ENCODE assay signal across 9 cellular contexts in genomic region chr3:53709856-53710674, GRCh38.
DNase-seq lines count a peak whose midpoint lies in the region; ATAC-seq, FAIRE-seq and TF ChIP-seq lines count a peak whose summit lies in the region.
"Had no signal": no experiment of that assay in that cellular context is flagged by ENCODE, and none has a peak within 500 bp of the region (broad histone marks: within the 10 kb centered on the region; RNA-seq: fewer than 3 reads in every experiment).

No MANE protein-coding gene starts in this region.

- H3K27ac ChIP-seq in PC-3 (ENCODE audit: low read length) (no peak overlapping the region), neural cell (ENCODE audit: low read length) (no peak overlapping the region), stomach (no peak overlapping the region)

- H3K4me3 Mint-ChIP-seq in activated T-cell treated with anti-CD3 and anti-CD28 coated beads, Interleukin-2, amount 50 U/mL, for 72 hours = no peak overlapping the region
- H3K4me3 Mint-ChIP-seq: stimulated activated naive CD8-positive, alpha-beta T cell treated with anti-CD3 and anti-CD28 coated beads, Interleukin-15, Interleukin-2, amounts not matched to agents 100 ng/mL and 50 ng/mL, for 24 hours had no signal

- no peaks in the 10 kb centered on the region for H3K36me3 Mint-ChIP-seq in activated T-cell treated with anti-CD3 and anti-CD28 coated beads, Interleukin-2, amount 50 U/mL, for 72 hours (ENCODE audit: insufficient read depth in 2 of 2)

- peak; percentile 6 for FAIRE-seq in A204.1 (lab: Jason Lieb, UNC)

- H3K4me2 ChIP-seq in PC-3 (ENCODE audit: low read length) = peak overlapping the region; percentile 17; the same call in 1 of the 2 replicates
- no peak overlapping the region for H3K4me2 ChIP-seq in neural cell (ENCODE audit: low read length)

- ATAC-seq in GM18511 (IDR thresholded peaks at IDR 0.05; ENCODE audit: unreplicated experiment) = peak; percentile 71
- peak; percentile 97 for ATAC-seq in PC-3
- ATAC-seq in activated T-cell treated with anti-CD3 and anti-CD28 coated beads, Interleukin-2, amount 50 U/mL, for 72 hours (replicated peaks in 1 of 2) = peak; percentile 79 to 80

- no peak overlapping the region for H3K9ac ChIP-seq in PC-3 (ENCODE audit: low read length)
- H3K9ac ChIP-seq in neural cell (ENCODE audit: low read length) = no peak overlapping the region

- no TSS peak for BruUV-seq in PC-3 (replicated peaks; lab: Mats Ljungman, UMichigan)

- H3K27me3 ChIP-seq in PC-3 (ENCODE audit: low read length) (peaks cover 45% of the 10 kb centered on the region), neural cell (ENCODE audit: insufficient read depth, low read depth, low read length) (no peaks in the 10 kb centered on the region), stomach (no peaks in the 10 kb centered on the region)

- H3K4me3 ChIP-seq in PC-3 (ENCODE audit: low read length) (no peak overlapping the region), fibroblast of pulmonary artery (replicated peaks; ENCODE audit: low read depth, low read length) (no peak overlapping the region), neural cell (ENCODE audit: low read length) (no peak overlapping the region), stomach (no peak overlapping the region)

- TF ChIP-seq EP300 in neural cell (conservative IDR thresholded peaks at IDR 0.05; ENCODE audit: poor library complexity, severe bottlenecking) = no peak
- TF ChIP-seq EP300 in stomach (IDR thresholded peaks at IDR 0.05) = no peak

- CTCF ChIA-PET in PC-3 (lab: Charles Lee) = no interaction called here

- peak overlapping the region; percentile 29; the same call in 1 of the 2 replicates for H2AFZ ChIP-seq in PC-3 (ENCODE audit: low read length)
- H2AFZ ChIP-seq in neural cell (ENCODE audit: low read depth, low read length) = no peak overlapping the region

- H3K9me3 ChIP-seq in PC-3 (ENCODE audit: low read length) (no peaks in the 10 kb centered on the region), neural cell (ENCODE audit: low read length) (no peaks in the 10 kb centered on the region), stomach (no peaks in the 10 kb centered on the region)

- TF ChIP-seq CTCF in PC-3 (conservative IDR thresholded peaks at IDR 0.05; ENCODE audit: low read depth, low read length) (peak; percentile 90), fibroblast of pulmonary artery (IDR thresholded peaks at IDR 0.05; ENCODE audit: low read length, missing control alignments) (peak; percentile 77), neural cell (IDR thresholded peaks at IDR 0.05; ENCODE audit: poor library complexity, severe bottlenecking) (peak; percentile 94), stomach (IDR thresholded peaks at IDR 0.05) (peak in 5 of 7 experiments; percentile 64 to 84 (median 66))

- no peaks in the 10 kb centered on the region for H3F3A ChIP-seq in PC-3 (ENCODE audit: low read length, unreplicated experiment)
- H3F3A ChIP-seq in neural cell (ENCODE audit: insufficient read depth, low read length, poor library complexity, severe bottlenecking) = no peaks in the 10 kb centered on the region

- H3K36me3 ChIP-seq in PC-3 (ENCODE audit: low read depth, low read length) = no peaks in the 10 kb centered on the region
- no peaks in the 10 kb centered on the region for H3K36me3 ChIP-seq in neural cell (ENCODE audit: insufficient read depth, low read length)
- no peaks in the 10 kb centered on the region for H3K36me3 ChIP-seq in stomach

- H3K79me2 ChIP-seq in PC-3 (ENCODE audit: low read length) = no peaks in the 10 kb centered on the region
- H3K79me2 ChIP-seq in neural cell (replicated peaks; ENCODE audit: insufficient read depth, low read length) = no peaks in the 10 kb centered on the region

- H3K4me1 Mint-ChIP-seq in activated T-cell treated with anti-CD3 and anti-CD28 coated beads, Interleukin-2, amount 50 U/mL, for 72 hours (ENCODE audit: low read depth) = peaks cover 9% of the 10 kb centered on the region

- no peak for TF ChIP-seq POLR2A in stomach (IDR thresholded peaks at IDR 0.05)

- no peaks in the 10 kb centered on the region for H3K9me3 Mint-ChIP-seq in activated T-cell treated with anti-CD3 and anti-CD28 coated beads, Interleukin-2, amount 50 U/mL, for 72 hours
- H3K9me3 Mint-ChIP-seq: stimulated activated naive CD8-positive, alpha-beta T cell treated with anti-CD3 and anti-CD28 coated beads, Interleukin-15, Interleukin-2, amounts not matched to agents 100 ng/mL and 50 ng/mL, for 24 hours had no signal

- peak; percentile 96 for TF ChIP-seq RAD21 in neural cell (conservative IDR thresholded peaks at IDR 0.05)

- DNase-seq in HT-29 (ENCODE audit: low spot score) (peak; percentile 69), PC-3 (peak; percentile 80), fibroblast of pulmonary artery (ENCODE audit: low read depth) (peak; percentile 73), stomach (peak; percentile 75)
- DNase-seq in activated T-cell treated with anti-CD3 and anti-CD28 coated beads, Interleukin-2, amount 50 U/mL, for 72 hours = peak; percentile 70 to 71

- POLR2A ChIA-PET in PC-3 (lab: Charles Lee; ENCODE audit: unreplicated experiment) = no interaction called here

- peaks cover 7% of the 10 kb centered on the region for H3K27me3 Mint-ChIP-seq in activated T-cell treated with anti-CD3 and anti-CD28 coated beads, Interleukin-2, amount 50 U/mL, for 72 hours (ENCODE audit: low read depth)
- H3K27me3 Mint-ChIP-seq: stimulated activated naive CD8-positive, alpha-beta T cell treated with anti-CD3 and anti-CD28 coated beads, Interleukin-15, Interleukin-2, amounts not matched to agents 100 ng/mL and 50 ng/mL, for 24 hours had no signal

- 13 to 20% (median 15%) methylated on average over 8 to 11 of the region's 11 CpGs for WGBS in stomach, 5 donors

- intact Hi-C loops in PC-3 (cut with micrococcal nuclease) = loop anchor here (1.0 to 2.0 kb wide), 4 partner anchors 14 to 489 kb away; no protein-coding TSS in a partner anchor
- intact Hi-C loops in stomach (cut with DNase I; ENCODE audit: low total_unique reads) = loop anchor here (5.0 kb wide), 2 partner anchors 333 to 408 kb away; no protein-coding TSS in a partner anchor

- H3K9me2 ChIP-seq in PC-3 (replicated peaks; ENCODE audit: low read length) = no peaks in the 10 kb centered on the region
- no peaks in the 10 kb centered on the region for H3K9me2 ChIP-seq in neural cell (ENCODE audit: insufficient read depth, low read length)

- H3K27ac Mint-ChIP-seq in activated T-cell treated with anti-CD3 and anti-CD28 coated beads, Interleukin-2, amount 50 U/mL, for 72 hours = no peak overlapping the region
- H3K27ac Mint-ChIP-seq: stimulated activated naive CD8-positive, alpha-beta T cell treated with anti-CD3 and anti-CD28 coated beads, Interleukin-15, Interleukin-2, amounts not matched to agents 100 ng/mL and 50 ng/mL, for 24 hours had no signal

- H4K20me1 ChIP-seq in PC-3 (ENCODE audit: low read length) (no peaks in the 10 kb centered on the region), neural cell (ENCODE audit: insufficient read depth) (no peaks in the 10 kb centered on the region)

- H3K4me1 ChIP-seq in PC-3 (ENCODE audit: insufficient read depth, low read length) (no peaks in the 10 kb centered on the region), stomach (peaks cover 5 to 16% (median 11%) of the 10 kb centered on the region in 4 donors)

TF ChIP-seq in neural cell, 6 proteins besides CTCF, POLR2A, EP300 and RAD21:
- TF ChIP-seq MXI1 (conservative IDR thresholded peaks at IDR 0.05; ENCODE audit: poor library complexity, severe bottlenecking) (peak; percentile 24), EZH2 (IDR thresholded peaks at IDR 0.05; ENCODE audit: borderline replicate concordance, insufficient read depth, low read length, poor library complexity, severe bottlenecking) (no peak), TAF1 (IDR thresholded peaks at IDR 0.05; ENCODE audit: low read depth) (no peak), SMC3 (conservative IDR thresholded peaks at IDR 0.05; ENCODE audit: poor library complexity) (peak; percentile 98), POLR2AphosphoS5 (IDR thresholded peaks at IDR 0.05) (no peak)
- TF ChIP-seq, protein P1, sequence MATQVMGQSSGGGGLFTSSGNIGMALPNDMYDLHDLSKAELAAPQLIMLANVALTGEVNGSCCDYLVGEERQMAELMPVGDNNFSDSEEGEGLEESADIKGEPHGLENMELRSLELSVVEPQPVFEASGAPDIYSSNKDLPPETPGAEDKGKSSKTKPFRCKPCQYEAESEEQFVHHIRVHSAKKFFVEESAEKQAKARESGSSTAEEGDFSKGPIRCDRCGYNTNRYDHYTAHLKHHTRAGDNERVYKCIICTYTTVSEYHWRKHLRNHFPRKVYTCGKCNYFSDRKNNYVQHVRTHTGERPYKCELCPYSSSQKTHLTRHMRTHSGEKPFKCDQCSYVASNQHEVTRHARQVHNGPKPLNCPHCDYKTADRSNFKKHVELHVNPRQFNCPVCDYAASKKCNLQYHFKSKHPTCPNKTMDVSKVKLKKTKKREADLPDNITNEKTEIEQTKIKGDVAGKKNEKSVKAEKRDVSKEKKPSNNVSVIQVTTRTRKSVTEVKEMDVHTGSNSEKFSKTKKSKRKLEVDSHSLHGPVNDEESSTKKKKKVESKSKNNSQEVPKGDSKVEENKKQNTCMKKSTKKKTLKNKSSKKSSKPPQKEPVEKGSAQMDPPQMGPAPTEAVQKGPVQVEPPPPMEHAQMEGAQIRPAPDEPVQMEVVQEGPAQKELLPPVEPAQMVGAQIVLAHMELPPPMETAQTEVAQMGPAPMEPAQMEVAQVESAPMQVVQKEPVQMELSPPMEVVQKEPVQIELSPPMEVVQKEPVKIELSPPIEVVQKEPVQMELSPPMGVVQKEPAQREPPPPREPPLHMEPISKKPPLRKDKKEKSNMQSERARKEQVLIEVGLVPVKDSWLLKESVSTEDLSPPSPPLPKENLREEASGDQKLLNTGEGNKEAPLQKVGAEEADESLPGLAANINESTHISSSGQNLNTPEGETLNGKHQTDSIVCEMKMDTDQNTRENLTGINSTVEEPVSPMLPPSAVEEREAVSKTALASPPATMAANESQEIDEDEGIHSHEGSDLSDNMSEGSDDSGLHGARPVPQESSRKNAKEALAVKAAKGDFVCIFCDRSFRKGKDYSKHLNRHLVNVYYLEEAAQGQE (IDR thresholded peaks at IDR 0.05; ENCODE audit: borderline replicate concordance) = no peak
